ENCODE assay signal across 26 cellular contexts in genomic region chr4:143071351-143071750, GRCh38.
"Had no signal": no experiment of that assay in that cellular context is flagged by ENCODE, and none has a peak within 500 bp of the region (broad histone marks: within the 10 kb centered on the region; RNA-seq: fewer than 3 reads in every experiment).

No MANE protein-coding gene starts in this region.

- H3K36me3 Mint-ChIP-seq: activated CD8-positive, alpha-beta memory T cell treated with anti-CD3 and anti-CD28 coated beads, Interleukin-2, amount 10 ng/mL, durations not matched to agents 7 days and 5 days; T-cell had no signal

- FAIRE-seq: astrocyte, RCC 7860 had no signal

- H3K27ac ChIP-seq: SK-N-MC, VCaP had no signal

- H3K4me3 ChIP-seq: MG63, SK-N-MC had no signal

- H3K27me3 Mint-ChIP-seq: activated CD8-positive, alpha-beta memory T cell treated with anti-CD3 and anti-CD28 coated beads, Interleukin-2, amount 10 ng/mL, durations not matched to agents 7 days and 5 days; activated naive CD8-positive, alpha-beta T cell treated with anti-CD3 and anti-CD28 coated beads, Interleukin-2, amount 50 U/mL, for 24 hours; brain had no signal

- H3K4me3 Mint-ChIP-seq: activated CD8-positive, alpha-beta memory T cell treated with anti-CD3 and anti-CD28 coated beads, Interleukin-2, amount 10 ng/mL, durations not matched to agents 7 days and 5 days; activated naive CD8-positive, alpha-beta T cell treated with anti-CD3 and anti-CD28 coated beads, Interleukin-2, amount 50 U/mL, for 24 hours; activated T-cell treated with anti-CD3 and anti-CD28 coated beads, Interleukin-2, amount 50 U/mL, for 4 hours; brain; T-cell had no signal

- H3K36me3 ChIP-seq: MG63 had no signal

- H3K9me3 Mint-ChIP-seq: activated T-cell treated with anti-CD3 and anti-CD28 coated beads, Interleukin-2, amount 50 U/mL, for 4 hours had no signal

- DNase-seq: activated CD4-positive, alpha-beta T cell treated with anti-CD3 and anti-CD28 coated beads for 4 hours; activated CD4-positive, alpha-beta T cell treated with anti-CD3 and anti-CD28 coated beads, Interleukin-2, amount 50 U/mL, for 4 hours; activated CD8-positive, alpha-beta memory T cell treated with anti-CD3 and anti-CD28 coated beads, Interleukin-2, amount 10 ng/mL, durations not matched to agents 7 days and 5 days; activated effector memory CD4-positive, alpha-beta T cell treated with anti-CD3 and anti-CD28 coated beads, Interleukin-2, amount 50 U/mL, for 16 hours; activated naive CD4-positive, alpha-beta T cell treated with Interleukin-2 at 50 U/mL for 16 hours; activated naive CD8-positive, alpha-beta T cell treated with anti-CD3 and anti-CD28 coated beads, Interleukin-2, amount 50 U/mL, for 24 hours; activated T-cell treated with anti-CD3 and anti-CD28 coated beads, Interleukin-2, amount 50 U/mL, for 4 hours; amniotic stem cell; MG63; MV-4-11; NCI-H1092 treated with DMSO at 0.1 percent for 48 hours; NCI-H1436 treated with DMSO at 0.1 percent for 48 hours; NCI-H1930; NCI-H2171; NCI-H2227 treated with DMSO at 0.1 percent for 48 hours; NCI-H510A; SHP77 treated with DMSO at 0.1 percent for 48 hours; T-cell; T-helper 2 cell; T1000 had no signal

- H3K27me3 ChIP-seq: MG63 had no signal

- H3K4me1 Mint-ChIP-seq: activated CD8-positive, alpha-beta memory T cell treated with anti-CD3 and anti-CD28 coated beads, Interleukin-2, amount 10 ng/mL, durations not matched to agents 7 days and 5 days; activated naive CD8-positive, alpha-beta T cell treated with anti-CD3 and anti-CD28 coated beads, Interleukin-2, amount 50 U/mL, for 24 hours; brain; T-cell had no signal

- H3K9me3 ChIP-seq: MG63 had no signal

- H3K27ac Mint-ChIP-seq: activated CD8-positive, alpha-beta memory T cell treated with anti-CD3 and anti-CD28 coated beads, Interleukin-2, amount 10 ng/mL, durations not matched to agents 7 days and 5 days; activated naive CD4-positive, alpha-beta T cell treated with anti-CD3 and anti-CD28 coated beads, Interleukin-2, amount 50 U/mL, for 72 hours; activated naive CD8-positive, alpha-beta T cell treated with anti-CD3 and anti-CD28 coated beads, Interleukin-2, amount 50 U/mL, for 24 hours; brain; T-cell had no signal
